ENCODE assay signal across 21 cellular contexts in genomic region chr10:25023278-25023677, GRCh38. TPM values are rescaled to one million over a fixed set of nuclear protein-coding genes. Genes with fewer than 3 reads are reported as not detected.
"Had no signal": no experiment of that assay in that cellular context is flagged by ENCODE, and none has a peak within 500 bp of the region (broad histone marks: within the 10 kb centered on the region; RNA-seq: fewer than 3 reads in every experiment).

No MANE protein-coding gene starts in this region.

- H3K36me3 ChIP-seq: neural progenitor cell, ovary, tibial nerve had no signal

- H3K9me3 ChIP-seq: ovary, tibial nerve had no signal

- H3K4me3 ChIP-seq: neural progenitor cell, ovary, tibial nerve had no signal

- ATAC-seq: activated CD8-positive, alpha-beta T cell treated with anti-CD3 and anti-CD28 coated beads for 36 hours; activated T-helper 17 cell treated with anti-CD3 and anti-CD28 coated beads, Interleukin-2, amount 50 U/mL, for 72 hours; foreskin keratinocyte; naive thymus-derived CD4-positive, alpha-beta T cell; SK-N-SH treated with all-trans-retinoic acid at 6 μM for 48 hours had no signal

- H3K9ac ChIP-seq: neural progenitor cell had no signal

- DNase-seq: activated CD4-positive, alpha-beta T cell treated with anti-CD3 and anti-CD28 coated beads, Interleukin-2, amount 10 ng/mL, durations not matched to agents 24 days and 14 days; activated CD4-positive, CD25-positive, alpha-beta regulatory T cell; activated CD8-positive, alpha-beta T cell treated with anti-CD3 and anti-CD28 coated beads for 36 hours; activated naive CD4-positive, alpha-beta T cell treated with anti-CD3 and anti-CD28 coated beads for 36 hours; activated T-cell treated with anti-CD3 and anti-CD28 coated beads, Interleukin-2, amount 50 U/mL, for 1 hour; anterior cingulate cortex; foreskin keratinocyte; mesendoderm; naive thymus-derived CD4-positive, alpha-beta T cell; ovary; stimulated activated CD4-positive, alpha-beta T cell treated with anti-CD3 and anti-CD28 coated beads, Interleukin-1b, Interleukin-23, amount 100 ng/mL, for 48 hours; stimulated activated naive CD4-positive, alpha-beta T cell treated with Interleukin-2 at 50 U/mL for 16 hours; T-helper 1 cell; T-helper 9 cell had no signal

- H3K27ac ChIP-seq: epithelial cell of prostate, foreskin keratinocyte, neural progenitor cell, ovary, tibial nerve had no signal

- H3K4me1 ChIP-seq: foreskin keratinocyte had no signal

- FAIRE-seq: bronchial epithelial cell, urothelium cell line had no signal

RNA-seq across cellular contexts. Expression of gene ENKUR, which starts 7.3 kb away (rescaled TPM):
- total RNA-seq: activated CD4-positive, alpha-beta T cell treated with anti-CD3 and anti-CD28 coated beads, Interleukin-2, amount 10 ng/mL, durations not matched to agents 24 days and 14 days; activated CD8-positive, alpha-beta T cell treated with anti-CD3 and anti-CD28 coated beads for 36 hours; activated naive CD4-positive, alpha-beta T cell treated with anti-CD3 and anti-CD28 coated beads for 36 hours; tibial nerve had no signal
- polyA plus RNA-seq: foreskin keratinocyte; naive thymus-derived CD4-positive, alpha-beta T cell had no signal
